Comparison of ENCODE assay signal across 1 cellular context in the genomic region with DNA sequence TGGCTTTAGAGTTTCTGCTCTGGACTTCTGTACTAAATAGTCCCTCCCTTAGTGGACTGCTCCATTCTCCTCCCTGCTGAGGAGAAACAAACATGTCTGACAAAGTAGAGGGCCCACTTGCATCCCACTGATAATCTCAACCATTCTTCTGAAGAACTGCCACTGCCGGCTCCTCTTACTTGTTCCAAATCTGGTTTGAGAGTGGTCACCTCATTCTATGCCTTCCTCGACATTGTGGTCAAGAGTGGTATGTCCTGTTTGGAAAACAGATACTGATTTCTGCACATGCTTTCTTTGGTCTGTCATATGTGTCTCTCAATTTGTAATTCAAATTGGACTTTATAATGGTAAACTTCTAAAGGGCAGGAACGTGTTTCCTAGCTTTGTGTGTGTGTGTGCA.
TF ChIP-seq lines count a peak whose summit lies in the region.

No MANE protein-coding gene starts in this region.

TF ChIP-seq in HEK293, 187 proteins besides CTCF, POLR2A, EP300 and RAD21 (continued from another document):
- TF ChIP-seq, protein P1, sequence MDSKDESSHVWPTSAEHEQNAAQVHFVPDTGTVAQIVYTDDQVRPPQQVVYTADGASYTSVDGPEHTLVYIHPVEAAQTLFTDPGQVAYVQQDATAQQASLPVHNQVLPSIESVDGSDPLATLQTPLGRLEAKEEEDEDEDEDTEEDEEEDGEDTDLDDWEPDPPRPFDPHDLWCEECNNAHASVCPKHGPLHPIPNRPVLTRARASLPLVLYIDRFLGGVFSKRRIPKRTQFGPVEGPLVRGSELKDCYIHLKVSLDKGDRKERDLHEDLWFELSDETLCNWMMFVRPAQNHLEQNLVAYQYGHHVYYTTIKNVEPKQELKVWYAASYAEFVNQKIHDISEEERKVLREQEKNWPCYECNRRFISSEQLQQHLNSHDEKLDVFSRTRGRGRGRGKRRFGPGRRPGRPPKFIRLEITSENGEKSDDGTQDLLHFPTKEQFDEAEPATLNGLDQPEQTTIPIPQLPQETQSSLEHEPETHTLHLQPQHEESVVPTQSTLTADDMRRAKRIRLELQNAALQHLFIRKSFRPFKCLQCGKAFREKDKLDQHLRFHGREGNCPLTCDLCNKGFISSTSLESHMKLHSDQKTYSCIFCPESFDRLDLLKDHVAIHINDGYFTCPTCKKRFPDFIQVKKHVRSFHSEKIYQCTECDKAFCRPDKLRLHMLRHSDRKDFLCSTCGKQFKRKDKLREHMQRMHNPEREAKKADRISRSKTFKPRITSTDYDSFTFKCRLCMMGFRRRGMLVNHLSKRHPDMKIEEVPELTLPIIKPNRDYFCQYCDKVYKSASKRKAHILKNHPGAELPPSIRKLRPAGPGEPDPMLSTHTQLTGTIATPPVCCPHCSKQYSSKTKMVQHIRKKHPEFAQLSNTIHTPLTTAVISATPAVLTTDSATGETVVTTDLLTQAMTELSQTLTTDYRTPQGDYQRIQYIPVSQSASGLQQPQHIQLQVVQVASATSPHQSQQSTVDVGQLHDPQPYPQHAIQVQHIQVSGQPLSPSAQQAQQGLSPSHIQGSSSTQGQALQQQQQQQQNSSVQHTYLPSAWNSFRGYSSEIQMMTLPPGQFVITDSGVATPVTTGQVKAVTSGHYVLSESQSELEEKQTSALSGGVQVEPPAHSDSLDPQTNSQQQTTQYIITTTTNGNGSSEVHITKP (tag by site-specific recombination; IDR thresholded peaks at IDR 0.05): 0 out of 2 replicates have a peak, but pooled peaks have one; percentile 30
- no peak for TF ChIP-seq ZNF341 (tag by site-specific recombination; IDR thresholded peaks at IDR 0.05; ENCODE audit: low read depth)
- no peak for TF ChIP-seq ZNF23 (tag by site-specific recombination; IDR thresholded peaks at IDR 0.05; ENCODE audit: borderline replicate concordance)
